Comparison of ENCODE assay signal across 8 cellular contexts in the genomic region with DNA sequence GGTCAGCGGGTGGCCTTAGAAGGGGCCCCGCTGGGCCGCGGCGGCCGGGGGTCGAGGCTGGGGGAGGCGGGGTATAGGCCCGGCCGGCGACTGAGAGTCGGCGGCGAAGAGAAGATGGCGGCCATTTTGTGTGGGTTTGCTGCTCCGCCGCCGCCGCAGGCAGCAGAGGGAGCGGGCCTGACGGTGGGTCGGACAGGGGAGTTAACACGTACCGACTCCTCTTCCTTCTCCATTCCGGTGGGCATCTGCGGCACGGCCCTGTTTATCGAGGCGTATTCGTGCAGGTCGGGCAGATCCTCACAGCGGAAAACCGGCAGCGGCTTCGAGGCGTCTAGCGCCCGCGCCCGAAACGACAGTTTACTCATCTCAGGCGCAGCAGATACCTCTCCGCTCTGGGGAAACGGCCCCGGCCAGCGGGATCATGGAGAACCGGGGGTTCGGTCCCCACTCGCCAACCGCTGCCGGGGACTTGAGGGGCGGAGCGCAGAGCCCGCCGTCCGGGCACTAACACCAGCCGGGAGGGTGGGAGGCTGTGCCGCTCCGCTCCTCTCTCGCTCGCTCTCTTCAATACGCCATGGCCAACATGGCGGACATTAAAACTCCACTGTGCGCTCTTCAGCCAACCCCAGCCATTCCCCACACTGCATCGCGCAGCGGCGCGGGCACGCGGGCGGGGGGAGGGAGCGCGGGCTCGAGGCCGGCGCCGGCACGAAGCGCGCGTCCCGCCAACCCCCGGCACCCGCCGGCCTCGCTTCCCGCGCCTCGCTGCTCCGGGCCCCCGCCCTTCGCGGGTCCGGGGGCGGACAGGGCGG. TPM values are rescaled to one million over a fixed set of nuclear protein-coding genes. Genes with fewer than 3 reads are reported as not detected.
DNase-seq lines count a peak whose midpoint lies in the region; ATAC-seq and TF ChIP-seq lines count a peak whose summit lies in the region.

A gene with protein sequence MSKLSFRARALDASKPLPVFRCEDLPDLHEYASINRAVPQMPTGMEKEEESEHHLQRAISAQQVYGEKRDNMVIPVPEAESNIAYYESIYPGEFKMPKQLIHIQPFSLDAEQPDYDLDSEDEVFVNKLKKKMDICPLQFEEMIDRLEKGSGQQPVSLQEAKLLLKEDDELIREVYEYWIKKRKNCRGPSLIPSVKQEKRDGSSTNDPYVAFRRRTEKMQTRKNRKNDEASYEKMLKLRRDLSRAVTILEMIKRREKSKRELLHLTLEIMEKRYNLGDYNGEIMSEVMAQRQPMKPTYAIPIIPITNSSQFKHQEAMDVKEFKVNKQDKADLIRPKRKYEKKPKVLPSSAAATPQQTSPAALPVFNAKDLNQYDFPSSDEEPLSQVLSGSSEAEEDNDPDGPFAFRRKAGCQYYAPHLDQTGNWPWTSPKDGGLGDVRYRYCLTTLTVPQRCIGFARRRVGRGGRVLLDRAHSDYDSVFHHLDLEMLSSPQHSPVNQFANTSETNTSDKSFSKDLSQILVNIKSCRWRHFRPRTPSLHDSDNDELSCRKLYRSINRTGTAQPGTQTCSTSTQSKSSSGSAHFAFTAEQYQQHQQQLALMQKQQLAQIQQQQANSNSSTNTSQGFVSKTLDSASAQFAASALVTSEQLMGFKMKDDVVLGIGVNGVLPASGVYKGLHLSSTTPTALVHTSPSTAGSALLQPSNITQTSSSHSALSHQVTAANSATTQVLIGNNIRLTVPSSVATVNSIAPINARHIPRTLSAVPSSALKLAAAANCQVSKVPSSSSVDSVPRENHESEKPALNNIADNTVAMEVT (minus strand): TSS at position 608 of the 812 bp plus-strand sequence. CDS start 243 bp downstream, at position 365.

- ATAC-seq in GM19043 (IDR thresholded peaks at IDR 0.05; ENCODE audit: low read depth, unreplicated experiment) (peak; percentile 54), HG03354 (IDR thresholded peaks at IDR 0.05; ENCODE audit: poor library complexity, severe bottlenecking, unreplicated experiment) (peak; percentile 70), lung (ENCODE audit: insufficient read depth, low FRiP score) (peak; percentile 91)
- ATAC-seq in activated CD8-positive, alpha-beta T cell treated with anti-CD3 and anti-CD28 coated beads for 36 hours, result peak; percentile 77

- intact Hi-C loops in activated CD8-positive, alpha-beta T cell treated with anti-CD3 and anti-CD28 coated beads for 36 hours (cut with micrococcal nuclease), result loop anchor here (1.0 to 10.0 kb wide), 2 partner anchors 155 to 292 kb away; a partner anchor contains a TSS

- H3K4me3 Mint-ChIP-seq in activated CD8-positive, alpha-beta T cell treated with anti-CD3 and anti-CD28 coated beads for 36 hours, result peak within 1 kb of the TSS; percentile 89

- H3K27ac Mint-ChIP-seq in activated CD8-positive, alpha-beta T cell treated with anti-CD3 and anti-CD28 coated beads for 36 hours, result peak within 1 kb of the TSS; percentile 99

- H3K4me3 ChIP-seq in BLaER1 (peak within 1 kb of the TSS; percentile 93), ectodermal cell (ENCODE audit: insufficient read depth, low read depth, low read length) (peak within 1 kb of the TSS; percentile 99), lung (peak within 1 kb of the TSS; percentile 94)

- peak within 1 kb of the TSS; percentile 96 for H3K4me2 ChIP-seq in BLaER1

- H3K36me3 Mint-ChIP-seq in activated CD8-positive, alpha-beta T cell treated with anti-CD3 and anti-CD28 coated beads for 36 hours (ENCODE audit: low read depth), result peaks cover 28% of the 10 kb centered on the region

- H3K27me3 Mint-ChIP-seq in activated CD8-positive, alpha-beta T cell treated with anti-CD3 and anti-CD28 coated beads for 36 hours, result no peaks in the 10 kb centered on the region

- no peaks in the 10 kb centered on the region for H3K9me3 ChIP-seq in BLaER1
- H3K9me3 ChIP-seq in ectodermal cell (ENCODE audit: control insufficient read depth, low read length), result no peaks in the 10 kb centered on the region
- H3K9me3 ChIP-seq in lung (ENCODE audit: control insufficient read depth in 2 of 2, insufficient read depth in 1 of 2, low read length in 1 of 2), result no peaks in the 10 kb centered on the region

- no peak for TF ChIP-seq CTCF in activated CD8-positive, alpha-beta T cell treated with anti-CD3 and anti-CD28 coated beads for 36 hours (IDR thresholded peaks at IDR 0.05)
- no peak for TF ChIP-seq CTCF in lung (IDR thresholded peaks at IDR 0.05; ENCODE audit: control extremely low read depth, extremely low read depth)

- CTCF ChIA-PET in activated CD8-positive, alpha-beta T cell treated with anti-CD3 and anti-CD28 coated beads for 36 hours (lab: Charles Lee), result interaction anchor here (0.8 to 2.5 kb wide), 16 partner anchors 10 to 131 kb away, joined by 3 to 18 read pairs (median 6); no protein-coding TSS in a partner anchor

- peaks cover 60% of the 10 kb centered on the region for H3K4me1 Mint-ChIP-seq in activated CD8-positive, alpha-beta T cell treated with anti-CD3 and anti-CD28 coated beads for 36 hours (ENCODE audit: low read depth)

- peaks cover 58% of the 10 kb centered on the region for H3K4me1 ChIP-seq in BLaER1
- peaks cover 10% of the 10 kb centered on the region for H3K4me1 ChIP-seq in ectodermal cell (ENCODE audit: control insufficient read depth, insufficient read depth, low read length)
- peaks cover 2 to 17% of the 10 kb centered on the region in 2 donors for H3K4me1 ChIP-seq in lung (ENCODE audit: control insufficient read depth in 2 of 2, insufficient read depth in 2 of 2, low read length in 2 of 2)

- WGBS in ectodermal cell, 2 experiments, result 0% methylated on average over 97 of the region's 97 CpGs
- 1% methylated on average over 73 to 97 of the region's 97 CpGs for WGBS in lung, 2 donors

- DNase-seq in NCI-H69 (lab: John Stamatoyannopoulos, UW) (peak; percentile 90), lung (ENCODE audit: low spot score) (peak; percentile 87)
- DNase-seq in activated CD8-positive, alpha-beta T cell treated with anti-CD3 and anti-CD28 coated beads for 36 hours, result peak; percentile 85
- DNase-seq in stimulated activated CD4-positive, alpha-beta T cell treated with anti-CD3 and anti-CD28 coated beads, TNF-alpha, amount 100 ng/mL, for 4 hours (ENCODE audit: low read depth in 3 of 3), result peak; percentile 78 to 82 (median 80)

- H3K36me3 ChIP-seq in BLaER1, result peaks cover 19% of the 10 kb centered on the region
- no peaks in the 10 kb centered on the region for H3K36me3 ChIP-seq in ectodermal cell (ENCODE audit: control insufficient read depth, insufficient read depth, low read length)
- H3K36me3 ChIP-seq in lung (ENCODE audit: control insufficient read depth in 2 of 2, insufficient read depth in 2 of 2, low read length in 2 of 2), result peaks cover 0 to 1% of the 10 kb centered on the region in 2 donors

- peak within 1 kb of the TSS; percentile 100 for H3K27ac ChIP-seq in BLaER1
- H3K27ac ChIP-seq in ectodermal cell (ENCODE audit: insufficient read depth, low read depth, low read length, poor library complexity, severe bottlenecking), result peak within 1 kb of the TSS; percentile 100
- peak within 1 kb of the TSS; percentile 100 for H3K27ac ChIP-seq in lung (ENCODE audit: low read depth in 1 of 2, low read length in 1 of 2)

- peak within 1 kb of the TSS; percentile 100 for H3K9ac ChIP-seq in BLaER1

- H3K27me3 ChIP-seq in BLaER1 (no peaks in the 10 kb centered on the region), ectodermal cell (ENCODE audit: control insufficient read depth, insufficient read depth, low read length, poor library complexity, severe bottlenecking) (no peaks in the 10 kb centered on the region), lung (ENCODE audit: control insufficient read depth, insufficient read depth) (no peaks in the 10 kb centered on the region)

- H4K20me1 ChIP-seq in BLaER1, result peaks cover 20% of the 10 kb centered on the region; the same call in 1 of the 2 replicates

- POLR2A ChIA-PET in activated CD8-positive, alpha-beta T cell treated with anti-CD3 and anti-CD28 coated beads for 36 hours (lab: Charles Lee), result interaction anchor here (0.8 to 5.3 kb wide), 14 partner anchors 9 to 95 kb away, joined by 3 to 50 read pairs (median 5); no protein-coding TSS in a partner anchor

- H3K9me3 Mint-ChIP-seq in activated CD8-positive, alpha-beta T cell treated with anti-CD3 and anti-CD28 coated beads for 36 hours, result no peaks in the 10 kb centered on the region

RNA-seq across cellular contexts. Expression of the gene that starts here (rescaled TPM):
- total RNA-seq in activated CD8-positive, alpha-beta T cell treated with anti-CD3 and anti-CD28 coated beads for 36 hours, result 10 to 100 TPM; 33.0 to 33.9 TPM
- 32.8 TPM for polyA plus RNA-seq in ectodermal cell (2013, experiment 1 of 4)
- 32.1 TPM for polyA plus RNA-seq in ectodermal cell (2013, experiment 2 of 4)
- 27.1 TPM for polyA plus RNA-seq in ectodermal cell (2013, experiment 3 of 4)
- polyA plus RNA-seq in ectodermal cell (2013, experiment 4 of 4), result 36.7 TPM
- 100 to 1,000 TPM in 1 of 2 donors, 10 to 100 TPM in 1; 35.8 to 109 TPM for total RNA-seq in lung
- polyA plus RNA-seq in lung, result 10 to 100 TPM; 13.2 to 16.3 TPM

Comparison
In these comparisons a context has a peak if more than half of its experiments do, and no peak if none do; other contexts are left out.
1. Peak in every context shown above with its lines: DNase-seq, ATAC-seq, H3K4me3 ChIP-seq and H3K27ac ChIP-seq.